In the genomic region with DNA sequence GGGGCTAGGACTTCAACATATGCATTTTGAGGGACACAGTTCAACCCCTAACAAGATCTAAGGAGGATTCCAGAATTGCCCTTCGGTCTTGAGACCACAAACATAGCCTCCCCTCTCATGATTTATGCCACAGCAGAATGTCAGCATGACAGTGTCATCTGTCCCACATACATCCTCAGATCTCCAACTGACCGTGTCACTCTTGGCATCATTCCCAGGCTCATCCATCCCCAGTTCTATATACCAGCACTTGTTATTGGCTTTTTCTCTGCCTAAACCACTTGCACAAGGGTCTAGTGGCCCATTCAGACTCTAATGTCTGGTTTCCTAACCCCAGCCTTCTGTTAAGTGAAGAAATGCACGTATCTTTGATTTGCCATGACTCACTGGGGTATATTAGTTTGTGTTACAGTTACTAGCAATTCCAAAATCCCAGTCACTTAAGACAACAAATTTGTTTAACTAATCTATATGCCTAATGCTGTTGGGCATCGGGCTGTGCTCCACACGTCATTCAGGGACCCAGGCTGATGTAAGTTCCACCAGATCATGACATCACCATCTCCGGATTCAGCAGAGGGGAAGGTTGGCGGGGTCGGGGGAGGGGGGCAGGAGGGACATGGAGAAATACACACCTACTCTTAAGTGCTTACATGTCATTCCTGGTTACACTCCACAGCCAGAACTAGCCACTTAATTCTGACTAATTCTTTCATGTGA, we compare ENCODE assay signal across 15 cellular contexts.
"Had no signal": no experiment of that assay in that cellular context is flagged by ENCODE, and none has a peak within 500 bp of the region (broad histone marks: within the 10 kb centered on the region; RNA-seq: fewer than 3 reads in every experiment).

No MANE protein-coding gene starts in this region.

- H3K9me3 ChIP-seq: spleen, testis had no signal

- H3K4me3 ChIP-seq: cardiac muscle cell, spleen, testis had no signal

- H3K27me3 ChIP-seq: cardiac muscle cell, testis had no signal

- DNase-seq: activated CD4-positive, alpha-beta T cell treated with anti-CD3 and anti-CD28 coated beads for 4 hours; activated CD8-positive, alpha-beta memory T cell treated with anti-CD3 and anti-CD28 coated beads, Interleukin-2, amount 50 U/mL, for 4 hours; activated CD8-positive, alpha-beta T cell treated with anti-CD3 and anti-CD28 coated beads for 36 hours; activated naive CD4-positive, alpha-beta T cell; activated naive CD8-positive, alpha-beta T cell treated with anti-CD3 and anti-CD28 coated beads, Interleukin-2, amount 50 U/mL, for 24 hours; hippocampal formation; kidney glomerular epithelial cell; spleen; stimulated activated CD4-positive, alpha-beta T cell treated with anti-CD3 and anti-CD28 coated beads, Interleukin-2, amount 100 ng/mL, for 24 hours; stimulated activated naive CD8-positive, alpha-beta T cell treated with anti-CD3 and anti-CD28 coated beads, Interleukin-15, Interleukin-2, amounts not matched to agents 100 U/mL and 50 U/mL, for 24 hours; testis; WERI-Rb-1 had no signal

- H3K36me3 ChIP-seq: cardiac muscle cell, spleen, WERI-Rb-1 had no signal

- H3K4me1 ChIP-seq: spleen, testis had no signal

- ATAC-seq: activated CD8-positive, alpha-beta T cell treated with anti-CD3 and anti-CD28 coated beads for 36 hours; activated naive CD8-positive, alpha-beta T cell treated with anti-CD3 and anti-CD28 coated beads, Interleukin-2, amount 50 U/mL, for 24 hours; esophagus mucosa; sciatic nerve; stimulated activated naive CD8-positive, alpha-beta T cell treated with anti-CD3 and anti-CD28 coated beads, Interleukin-15, Interleukin-2, amounts not matched to agents 100 U/mL and 50 U/mL, for 24 hours had no signal

- H3K4me1 Mint-ChIP-seq: activated naive CD8-positive, alpha-beta T cell treated with anti-CD3 and anti-CD28 coated beads, Interleukin-2, amount 50 U/mL, for 24 hours had no signal

- H3K4me3 Mint-ChIP-seq: activated CD8-positive, alpha-beta T cell treated with anti-CD3 and anti-CD28 coated beads for 36 hours; activated naive CD8-positive, alpha-beta T cell treated with anti-CD3 and anti-CD28 coated beads, Interleukin-2, amount 50 U/mL, for 24 hours had no signal

- H3K27me3 Mint-ChIP-seq: activated CD8-positive, alpha-beta T cell treated with anti-CD3 and anti-CD28 coated beads for 36 hours had no signal

- H3K27ac Mint-ChIP-seq: activated CD8-positive, alpha-beta T cell treated with anti-CD3 and anti-CD28 coated beads for 36 hours; activated naive CD8-positive, alpha-beta T cell treated with anti-CD3 and anti-CD28 coated beads, Interleukin-2, amount 50 U/mL, for 24 hours had no signal

- H3K27ac ChIP-seq: cardiac muscle cell, spleen, testis, WERI-Rb-1 had no signal

- H3K9me3 Mint-ChIP-seq: activated CD8-positive, alpha-beta T cell treated with anti-CD3 and anti-CD28 coated beads for 36 hours; activated naive CD8-positive, alpha-beta T cell treated with anti-CD3 and anti-CD28 coated beads, Interleukin-2, amount 50 U/mL, for 24 hours had no signal
